Comparison of ENCODE assay signal across 8 cellular contexts in the genomic region with DNA sequence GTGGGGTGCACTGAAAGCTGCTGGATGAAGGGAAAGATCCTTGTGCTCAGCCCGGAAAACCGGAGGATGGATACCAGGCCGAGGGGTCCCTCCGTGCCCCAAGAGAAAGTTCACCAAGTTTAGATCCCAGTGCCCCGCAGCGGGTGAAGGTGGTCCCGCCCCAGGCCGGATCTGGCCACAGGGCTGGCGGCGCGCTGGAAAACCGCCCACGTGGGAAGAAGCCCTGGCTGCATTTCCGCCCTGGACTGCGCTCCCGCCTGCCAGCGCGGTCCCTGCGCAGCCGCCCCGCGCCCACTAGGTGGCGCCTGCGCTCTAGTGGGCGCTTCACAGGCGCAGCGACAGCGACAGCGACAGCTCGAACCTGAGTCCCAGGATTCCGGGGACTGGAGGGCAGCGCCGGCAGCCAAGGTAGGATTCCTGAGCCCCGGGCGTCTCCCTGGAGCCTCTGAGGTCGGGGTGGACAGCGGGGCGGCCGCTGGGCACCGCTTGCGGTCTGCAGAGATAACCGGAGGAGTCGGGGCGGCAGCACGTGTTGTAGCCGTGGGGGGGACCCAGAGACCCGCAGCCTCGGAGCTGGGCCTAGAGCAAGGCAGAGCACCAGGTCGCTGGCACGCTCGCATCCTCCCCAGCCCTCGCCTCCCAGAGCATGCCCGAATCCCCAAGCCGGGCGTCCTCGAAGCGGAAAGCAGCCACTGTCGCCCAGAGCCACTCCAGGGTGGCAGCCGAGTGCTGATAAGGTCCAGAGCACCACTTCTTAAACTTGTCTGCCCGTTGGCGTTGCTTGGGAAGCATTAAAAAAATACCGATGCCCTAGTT. TPM values are rescaled to one million over a fixed set of nuclear protein-coding genes. Genes with fewer than 3 reads are reported as not detected.
DNase-seq lines count a peak whose midpoint lies in the region; ATAC-seq, FAIRE-seq and TF ChIP-seq lines count a peak whose summit lies in the region.

A gene with protein sequence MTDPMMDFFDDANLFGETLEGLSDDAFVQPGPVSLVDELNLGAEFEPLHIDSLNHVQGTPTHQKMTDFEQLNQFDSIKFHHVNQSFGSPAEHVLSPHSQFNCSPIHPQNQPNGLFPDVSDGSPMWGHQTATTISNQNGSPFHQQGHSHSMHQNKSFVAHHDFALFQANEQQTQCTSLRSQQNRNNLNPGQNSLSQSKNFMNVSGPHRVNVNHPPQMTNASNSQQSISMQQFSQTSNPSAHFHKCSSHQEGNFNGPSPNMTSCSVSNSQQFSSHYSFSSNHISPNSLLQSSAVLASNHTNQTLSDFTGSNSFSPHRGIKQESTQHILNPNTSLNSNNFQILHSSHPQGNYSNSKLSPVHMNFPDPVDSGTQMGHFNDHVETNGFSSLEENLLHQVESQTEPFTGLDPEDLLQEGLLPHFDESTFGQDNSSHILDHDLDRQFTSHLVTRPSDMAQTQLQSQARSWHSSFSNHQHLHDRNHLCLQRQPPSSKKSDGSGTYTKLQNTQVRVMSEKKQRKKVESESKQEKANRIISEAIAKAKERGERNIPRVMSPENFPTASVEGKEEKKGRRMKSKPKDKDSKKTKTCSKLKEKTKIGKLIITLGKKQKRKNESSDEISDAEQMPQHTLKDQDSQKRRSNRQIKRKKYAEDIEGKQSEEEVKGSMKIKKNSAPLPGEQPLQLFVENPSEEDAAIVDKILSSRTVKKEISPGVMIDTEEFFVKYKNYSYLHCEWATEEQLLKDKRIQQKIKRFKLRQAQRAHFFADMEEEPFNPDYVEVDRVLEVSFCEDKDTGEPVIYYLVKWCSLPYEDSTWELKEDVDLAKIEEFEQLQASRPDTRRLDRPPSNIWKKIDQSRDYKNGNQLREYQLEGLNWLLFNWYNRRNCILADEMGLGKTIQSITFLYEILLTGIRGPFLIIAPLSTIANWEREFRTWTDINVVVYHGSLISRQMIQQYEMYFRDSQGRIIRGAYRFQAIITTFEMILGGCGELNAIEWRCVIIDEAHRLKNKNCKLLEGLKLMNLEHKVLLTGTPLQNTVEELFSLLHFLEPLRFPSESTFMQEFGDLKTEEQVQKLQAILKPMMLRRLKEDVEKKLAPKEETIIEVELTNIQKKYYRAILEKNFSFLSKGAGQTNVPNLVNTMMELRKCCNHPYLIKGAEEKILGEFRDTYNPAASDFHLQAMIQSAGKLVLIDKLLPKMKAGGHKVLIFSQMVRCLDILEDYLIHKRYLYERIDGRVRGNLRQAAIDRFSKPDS (N-terminal part only) (plus strand): TSS at position 322 of the 816 bp plus-strand sequence. CDS start 101,099 bp downstream, outside the sequence.

- peak; percentile 77 for ATAC-seq in HG02884 (IDR thresholded peaks at IDR 0.05; ENCODE audit: unreplicated experiment)
- peak; percentile 95 for ATAC-seq in T-helper 17 cell
- peak; percentile 91 for ATAC-seq in left ventricle myocardium superior

- intact Hi-C loops in left ventricle myocardium superior (cut with micrococcal nuclease), result loop anchor here (10.0 kb wide), 1 partner anchor 150 kb away; no protein-coding TSS in a partner anchor

- FAIRE-seq in urothelium cell line (lab: Jason Lieb, UNC), result no peak

- TF ChIP-seq POLR2A in GM15510 (IDR thresholded peaks at IDR 0.05; ENCODE audit: borderline replicate concordance, extremely low read depth, insufficient read length), result peak; percentile 51

- H3K36me3 Mint-ChIP-seq in T-helper 17 cell (ENCODE audit: low read depth), result no peaks in the 10 kb centered on the region

- H3K27me3 Mint-ChIP-seq in T-helper 17 cell, result no peaks in the 10 kb centered on the region

- H3K27ac Mint-ChIP-seq in T-helper 17 cell, result peak within 1 kb of the TSS; percentile 83

- H3K4me1 Mint-ChIP-seq in T-helper 17 cell, result peaks cover 13% of the 10 kb centered on the region

- H3K9me3 ChIP-seq in T-helper 17 cell (ENCODE audit: control insufficient read depth, low read length, poor library complexity, severe bottlenecking), result no peaks in the 10 kb centered on the region

- DNase-seq in NCI-H1694 (lab: John Stamatoyannopoulos, UW) (peak; percentile 62), T-helper 17 cell (peak; percentile 65 to 68 (median 67)), amygdala (lab: John Stamatoyannopoulos, UW) (peak in 54 of 56 donors; percentile 27 to 93 (median 76)), left ventricle myocardium superior (peak; percentile 94), pulmonary artery endothelial cell (ENCODE audit: low read depth, low spot score) (peak; percentile 59), urothelium cell line (ENCODE audit: low spot score) (peak; percentile 91)

- H3K4me3 Mint-ChIP-seq in T-helper 17 cell, result peak within 1 kb of the TSS; percentile 92

RNA-seq across cellular contexts. Expression of the gene that starts here (rescaled TPM):
- total RNA-seq in T-helper 17 cell (10 to 100 TPM; 32.4 to 33.3 TPM), left ventricle myocardium superior (36.4 TPM), pulmonary artery endothelial cell (31.5 and 45.4 TPM in 2 replicates)

Comparison
In these comparisons a context has a peak if more than half of its experiments do, and no peak if none do; other contexts are left out.
1. Peak in every context shown above with its lines: DNase-seq and ATAC-seq.